8 cellular contexts compared by ENCODE assay signal in genomic region chr17:7214300-7215135, GRCh38. TPM values are rescaled to one million over a fixed set of nuclear protein-coding genes. Genes with fewer than 3 reads are reported as not detected.
DNase-seq lines count a peak whose midpoint lies in the region; ATAC-seq lines count a peak whose summit lies in the region.

No MANE protein-coding gene starts in this region.

- WGBS in mesenchymal stem cell: under 1% methylated on average over 45 of the region's 45 CpGs

- H3K27me3 Mint-ChIP-seq in effector memory CD8-positive, alpha-beta T cell: peaks cover 0 to 22% of the 10 kb centered on the region in 2 donors

- H3K9me3 Mint-ChIP-seq in effector memory CD8-positive, alpha-beta T cell: no peaks in the 10 kb centered on the region

- H3K27me3 ChIP-seq in mesenchymal stem cell (ENCODE audit: control insufficient read depth in 1 of 2, insufficient read depth in 1 of 2, low read length in 2 of 2): no peaks in the 10 kb centered on the region

- no peak overlapping the region for H3K4ac ChIP-seq in mesenchymal stem cell (ENCODE audit: low read depth in 1 of 2, low read length in 2 of 2)

- peak overlapping the region; percentile 84 for H3K4me2 ChIP-seq in mesenchymal stem cell (ENCODE audit: low read length, poor library complexity, severe bottlenecking)

- H3K4me1 ChIP-seq in mesenchymal stem cell (ENCODE audit: control insufficient read depth, insufficient read depth, low read depth, low read length): peaks cover 40% of the 10 kb centered on the region

- H3K36me3 ChIP-seq in mesenchymal stem cell (ENCODE audit: control insufficient read depth in 1 of 2, insufficient read depth in 2 of 2, low read depth in 1 of 2, low read length in 2 of 2): peaks cover 1 to 3% of the 10 kb centered on the region in 2 experiments

- H3K4me1 Mint-ChIP-seq in effector memory CD8-positive, alpha-beta T cell (ENCODE audit: low read depth in 2 of 2): peaks cover 25 to 37% of the 10 kb centered on the region in 2 donors

- peak overlapping the region; percentile 51 to 82 for H3K4me3 ChIP-seq in mesenchymal stem cell (ENCODE audit: insufficient read depth in 1 of 2, low read depth in 1 of 2, low read length in 2 of 2)

- peak overlapping the region; percentile 89 for H3K9ac ChIP-seq in mesenchymal stem cell (ENCODE audit: low read length)

- H2AFZ ChIP-seq in mesenchymal stem cell (ENCODE audit: low read depth, low read length): no peak overlapping the region

- H3K27ac Mint-ChIP-seq in effector memory CD8-positive, alpha-beta T cell: peak overlapping the region; percentile 98 to 100

- no peak overlapping the region for H4K8ac ChIP-seq in mesenchymal stem cell (ENCODE audit: low read length)

- peaks cover 18% of the 10 kb centered on the region for H3K36me3 Mint-ChIP-seq in effector memory CD8-positive, alpha-beta T cell (ENCODE audit: insufficient read depth)

- H3K14ac ChIP-seq in mesenchymal stem cell (ENCODE audit: low read length in 2 of 2): no peak overlapping the region

- peak; percentile 71 for ATAC-seq in GM21381 (IDR thresholded peaks at IDR 0.05; ENCODE audit: unreplicated experiment)
- ATAC-seq in effector memory CD8-positive, alpha-beta T cell (replicated peaks): peak; percentile 80

- no peak overlapping the region for H2BK12ac ChIP-seq in mesenchymal stem cell (ENCODE audit: low read length in 2 of 2)

- H2BK15ac ChIP-seq in mesenchymal stem cell (ENCODE audit: low read depth, poor library complexity, severe bottlenecking): no peak overlapping the region

- no peak overlapping the region for H4K91ac ChIP-seq in mesenchymal stem cell (ENCODE audit: low read length)

- H3K18ac ChIP-seq in mesenchymal stem cell (ENCODE audit: low read depth in 1 of 2, low read length in 2 of 2): peak overlapping the region; percentile 26 to 42

- no peak overlapping the region for H2BK5ac ChIP-seq in mesenchymal stem cell (ENCODE audit: low read depth, low read length, poor library complexity, severe bottlenecking)

- H3K79me1 ChIP-seq in mesenchymal stem cell (replicated peaks; ENCODE audit: low read length, poor library complexity, severe bottlenecking): peaks cover 23% of the 10 kb centered on the region

- H2AK5ac ChIP-seq in mesenchymal stem cell (ENCODE audit: low read length, severe bottlenecking): no peak overlapping the region

- peak overlapping the region; percentile 96 to 97 for H3K4me3 Mint-ChIP-seq in effector memory CD8-positive, alpha-beta T cell

- no peak overlapping the region for H3K23ac ChIP-seq in mesenchymal stem cell (ENCODE audit: low read length in 2 of 2)

- DNase-seq in COLO829 (ENCODE audit: low spot score) (peak; percentile 99), HUDEP-2 (lab: John Stamatoyannopoulos, UW; ENCODE audit: unreplicated experiment in 76 of 76) (peak; percentile 53 to 99 (median 96)), NOMO-1 (lab: John Stamatoyannopoulos, UW; ENCODE audit: unreplicated experiment in 2 of 2) (peak; percentile 95 to 98), mesenchymal stem cell (peak; percentile 98)
- peak; percentile 95 to 98 for DNase-seq in activated CD8-positive, alpha-beta memory T cell treated with anti-CD3 and anti-CD28 coated beads for 4 hours (ENCODE audit: low read depth in 2 of 2)
- DNase-seq in effector memory CD8-positive, alpha-beta T cell: peak; percentile 98 to 99 (median 99)
- peak; percentile 99 for DNase-seq in stimulated activated CD8-positive, alpha-beta memory T cell treated with anti-CD3 and anti-CD28 coated beads, Interleukin-12 subunit alpha, Interleukin-12 subunit beta, amount 100 ng/mL, for 24 hours (ENCODE audit: extremely low read depth)

- no peaks in the 10 kb centered on the region for H3K9me3 ChIP-seq in mesenchymal stem cell (ENCODE audit: control insufficient read depth, low read length)

- H3K27ac ChIP-seq in mesenchymal stem cell (ENCODE audit: low read length, poor library complexity, severe bottlenecking): peak overlapping the region; percentile 45

- H2BK120ac ChIP-seq in mesenchymal stem cell (ENCODE audit: low read depth, low read length): no peak overlapping the region

RNA-seq across cellular contexts. Expression of gene DLG4, which starts 5.1 kb away (rescaled TPM):
- polyA plus RNA-seq in mesenchymal stem cell (2013, experiment 1 of 2): 21.6 TPM
- 20.4 TPM for polyA plus RNA-seq in mesenchymal stem cell (2013, experiment 2 of 2)

RNA-seq across cellular contexts. Expression of gene ACADVL, which starts 5.2 kb away (rescaled TPM):
- 273 TPM for polyA plus RNA-seq in mesenchymal stem cell (2013, experiment 1 of 2)
- 278 TPM for polyA plus RNA-seq in mesenchymal stem cell (2013, experiment 2 of 2)

RNA-seq across cellular contexts. Expression of gene DVL2, which starts 19.8 kb away (rescaled TPM):
- polyA plus RNA-seq in mesenchymal stem cell (2013, experiment 1 of 2): 40.7 TPM
- polyA plus RNA-seq in mesenchymal stem cell (2013, experiment 2 of 2): 39.7 TPM

RNA-seq across cellular contexts. Expression of gene PHF23, which starts 24.7 kb away (rescaled TPM):
- polyA plus RNA-seq in mesenchymal stem cell (2013, experiment 1 of 2): 117 TPM
- polyA plus RNA-seq in mesenchymal stem cell (2013, experiment 2 of 2): 119 TPM

RNA-seq across cellular contexts. Expression of gene GABARAP, which starts 27.7 kb away (rescaled TPM):
- polyA plus RNA-seq in mesenchymal stem cell (2013, experiment 1 of 2): 1,180 TPM
- polyA plus RNA-seq in mesenchymal stem cell (2013, experiment 2 of 2): 1,203 TPM

Comparison
In these comparisons a context has a peak if more than half of its experiments do, and no peak if none do; other contexts are left out.
1. Peak in every context shown above with its lines: DNase-seq, ATAC-seq, H3K4me3 ChIP-seq and H3K27ac ChIP-seq.